ENCODE assay signal across 7 cellular contexts in the genomic region with DNA sequence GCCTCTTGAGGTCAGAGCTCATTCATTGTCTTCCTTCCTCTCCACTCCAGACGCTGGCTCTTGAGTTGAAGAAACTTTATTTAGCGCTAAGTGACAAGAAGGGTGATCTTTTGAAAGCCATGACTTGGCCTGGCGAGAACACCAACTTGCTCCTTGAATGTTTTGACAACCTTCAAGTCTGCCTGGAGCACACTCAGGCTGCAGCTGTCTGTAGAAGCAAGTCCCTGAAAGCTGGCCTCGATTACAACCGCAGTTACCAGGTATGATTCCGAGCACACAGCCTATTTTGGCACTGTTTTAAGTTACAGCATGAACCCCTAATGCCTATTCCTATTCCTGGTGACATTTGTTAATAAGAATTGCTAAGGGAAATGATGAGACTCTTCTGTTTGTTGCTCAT.
"Had no signal": no experiment of that assay in that cellular context is flagged by ENCODE, and none has a peak within 500 bp of the region (broad histone marks: within the 10 kb centered on the region; RNA-seq: fewer than 3 reads in every experiment).

No MANE protein-coding gene starts in this region.

- DNase-seq: H9, HCEC 1CT, KG1 had no signal

- FAIRE-seq: H1, H54, HepG2 had no signal

- ATAC-seq: GM23338, HepG2 had no signal

- H3K4me3 ChIP-seq: GM23338 had no signal
